8 cellular contexts compared by ENCODE assay signal in the genomic region with DNA sequence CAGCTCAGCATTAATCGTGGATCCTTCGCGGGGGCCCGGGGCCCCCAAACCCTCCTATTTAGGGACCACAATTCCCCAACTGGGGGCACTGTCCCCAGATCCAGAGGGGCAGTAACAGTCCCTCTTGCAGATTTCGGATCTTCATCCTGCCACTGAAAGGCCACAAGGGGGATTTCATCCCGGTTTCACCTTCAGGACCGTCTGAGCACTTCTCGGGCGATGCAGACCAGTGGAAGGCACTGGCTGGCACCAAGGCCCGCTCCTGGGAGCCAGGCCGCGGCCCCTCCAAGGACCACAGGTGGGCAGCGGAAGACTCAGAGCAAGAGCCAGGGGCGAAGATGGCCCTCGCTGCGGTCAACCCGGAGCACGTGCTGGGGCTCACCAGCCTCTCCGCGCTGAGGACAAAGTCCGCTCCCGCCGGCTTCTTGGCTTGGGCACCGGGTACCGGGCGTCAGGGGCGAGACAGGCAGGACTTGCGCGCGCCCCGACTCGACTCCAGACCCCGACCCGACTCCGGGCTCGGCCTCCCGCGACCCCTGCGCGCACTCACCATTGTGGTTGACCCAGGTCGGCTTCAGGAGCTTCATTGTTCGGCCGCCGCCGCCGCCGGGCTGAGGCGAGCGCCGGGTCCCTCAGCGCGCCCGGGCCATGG. TPM values are rescaled to one million over a fixed set of nuclear protein-coding genes. Genes with fewer than 3 reads are reported as not detected.
DNase-seq lines count a peak whose midpoint lies in the region; ATAC-seq and TF ChIP-seq lines count a peak whose summit lies in the region.

No MANE protein-coding gene starts in this region.

- peaks cover 32% of the 10 kb centered on the region for H4K20me1 ChIP-seq in smooth muscle cell (ENCODE audit: low read depth)

- H3K4me3 ChIP-seq in BJ (ENCODE audit: low read depth, low read length) (peak overlapping the region; percentile 86), NB4 (ENCODE audit: low read depth, low read length) (peak overlapping the region; percentile 91), ascending aorta (peak overlapping the region; percentile 66 to 99), iPS-18c (ENCODE audit: insufficient read depth, low read depth, low read length) (peak overlapping the region; percentile 91), smooth muscle cell (peak overlapping the region; percentile 84)

- peak overlapping the region; percentile 99 for H3K4me2 ChIP-seq in smooth muscle cell

- H3K79me2 ChIP-seq in smooth muscle cell (ENCODE audit: low read depth): peaks cover 65% of the 10 kb centered on the region

- H3K9me3 ChIP-seq in ascending aorta: no peaks in the 10 kb centered on the region
- peaks cover 2% of the 10 kb centered on the region for H3K9me3 ChIP-seq in iPS-18c (ENCODE audit: control insufficient read depth, insufficient read depth, low read length)
- no peaks in the 10 kb centered on the region for H3K9me3 ChIP-seq in smooth muscle cell (replicated peaks; ENCODE audit: low read depth)

- POLR2A ChIA-PET in BJ (lab: Charles Lee): interaction anchor here (0.5 kb wide), 1 partner anchor 252 kb away, joined by 3 read pairs; no protein-coding TSS in a partner anchor

- H2AFZ ChIP-seq in smooth muscle cell (ENCODE audit: low read depth): peak overlapping the region; percentile 46

- H3F3A ChIP-seq in smooth muscle cell (ENCODE audit: low read depth): peaks cover 4% of the 10 kb centered on the region

- CTCF ChIA-PET in BJ (lab: Yijun Ruan, JAX): interaction anchor here (0.6 to 1.4 kb wide), 2 partner anchors 44 to 199 kb away, joined by 3 read pairs; no protein-coding TSS in a partner anchor

- intact Hi-C loops in ascending aorta (cut with DNase I): loop anchor here (2.0 to 5.0 kb wide), 2 partner anchors 252 to 286 kb away; partner anchors contain the start of gene SLC25A1

- peak overlapping the region; percentile 88 for H3K9ac ChIP-seq in smooth muscle cell (ENCODE audit: low read depth)

- under 1% methylated on average over 49 of the region's 53 CpGs for WGBS in smooth muscle cell (ENCODE audit: low lambda C conversion rate)

- no peaks in the 10 kb centered on the region for H3K27me3 ChIP-seq in BJ (ENCODE audit: control insufficient read depth, insufficient read depth, low read length)
- H3K27me3 ChIP-seq in ascending aorta: no peaks in the 10 kb centered on the region
- no peaks in the 10 kb centered on the region for H3K27me3 ChIP-seq in smooth muscle cell (ENCODE audit: low read depth)

- TF ChIP-seq CTCF in BJ (IDR thresholded peaks at IDR 0.05; ENCODE audit: insufficient read depth, low read depth, low read length) (peak; percentile 25), NB4 (IDR thresholded peaks at IDR 0.05; ENCODE audit: low read depth, low read length) (peak; percentile 5), ascending aorta (IDR thresholded peaks at IDR 0.05) (no peak), smooth muscle cell (IDR thresholded peaks at IDR 0.05; ENCODE audit: borderline replicate concordance, insufficient read depth, poor library complexity, severe bottlenecking) (no peak)

- peaks cover 8% of the 10 kb centered on the region; the same call in 1 of the 2 replicates for H3K36me3 ChIP-seq in BJ (ENCODE audit: control insufficient read depth, insufficient read depth, low read length)
- H3K36me3 ChIP-seq in ascending aorta: peaks cover 5 to 8% of the 10 kb centered on the region in 2 donors
- no peaks in the 10 kb centered on the region for H3K36me3 ChIP-seq in smooth muscle cell (ENCODE audit: low read depth)

- ATAC-seq in GM19035 (IDR thresholded peaks at IDR 0.05; ENCODE audit: unreplicated experiment): peak; percentile 7
- no peak for ATAC-seq in HG02973 (IDR thresholded peaks at IDR 0.05; ENCODE audit: unreplicated experiment)

- DNase-seq in BJ (ENCODE audit: low read depth) (no peak), NB4 (ENCODE audit: low read depth) (peak; percentile 60), ascending aorta (ENCODE audit: low spot score in 2 of 2) (peak in 1 of 2 donors; percentile 65), smooth muscle cell (lab: John Stamatoyannopoulos, UW; ENCODE audit: unreplicated experiment) (no peak), kidney glomerular epithelial cell (lab: John Stamatoyannopoulos, UW) (no peak)

- peak overlapping the region; percentile 52 to 54 for H3K27ac ChIP-seq in ascending aorta
- peak overlapping the region; percentile 67 for H3K27ac ChIP-seq in smooth muscle cell (ENCODE audit: low read depth)

- no peak for TF ChIP-seq POLR2A in NB4 (IDR thresholded peaks at IDR 0.05; ENCODE audit: extremely low read depth, insufficient read length)

- H3K4me1 ChIP-seq in ascending aorta: peaks cover 0 to 22% of the 10 kb centered on the region in 2 donors
- H3K4me1 ChIP-seq in smooth muscle cell (ENCODE audit: low read depth): peaks cover 11% of the 10 kb centered on the region

RNA-seq across cellular contexts. Expression of gene HIRA, which starts 0.5 kb away (rescaled TPM):
- 13.6 and 17.1 TPM in 2 replicates for polyA plus RNA-seq in BJ (2011; rRNA removed)
- polyA minus RNA-seq in BJ (2011; rRNA and poly(A)+ RNA removed): 15.7 and 16.9 TPM in 2 replicates
- total RNA-seq in ascending aorta: 36.2 TPM
- 8.7 and 9.8 TPM in 2 replicates for total RNA-seq in smooth muscle cell
- polyA plus RNA-seq in smooth muscle cell: 7.3 and 9.8 TPM in 2 replicates

RNA-seq across cellular contexts. Expression of gene MRPL40, which starts 1.3 kb away (rescaled TPM):
- 35.5 and 43.5 TPM in 2 replicates for polyA plus RNA-seq in BJ (2011; rRNA removed)
- polyA minus RNA-seq in BJ (2011; rRNA and poly(A)+ RNA removed): 6.5 and 9.1 TPM in 2 replicates
- 14.7 TPM for total RNA-seq in ascending aorta
- total RNA-seq in smooth muscle cell: 18.1 and 30.4 TPM in 2 replicates
- 52.9 and 54.8 TPM in 2 replicates for polyA plus RNA-seq in smooth muscle cell

RNA-seq across cellular contexts. Expression of gene C22orf39, which starts 16.5 kb away (rescaled TPM):
- 14.9 and 16.3 TPM in 2 replicates for polyA plus RNA-seq in BJ (2011; rRNA removed)
- 10.2 and 14.1 TPM in 2 replicates for polyA minus RNA-seq in BJ (2011; rRNA and poly(A)+ RNA removed)
- total RNA-seq in ascending aorta: 58.5 TPM
- total RNA-seq in smooth muscle cell: 16.5 and 23.0 TPM in 2 replicates
- 20.8 and 29.5 TPM in 2 replicates for polyA plus RNA-seq in smooth muscle cell

RNA-seq across cellular contexts. Expression of gene UFD1, which starts 48.0 kb away (rescaled TPM):
- polyA plus RNA-seq in BJ (2011; rRNA removed): 129 and 135 TPM in 2 replicates
- 58.0 and 133 TPM in 2 replicates for polyA minus RNA-seq in BJ (2011; rRNA and poly(A)+ RNA removed)
- total RNA-seq in ascending aorta: 81.5 TPM
- 48.1 and 64.1 TPM in 2 replicates for total RNA-seq in smooth muscle cell
- polyA plus RNA-seq in smooth muscle cell: 99.5 and 111 TPM in 2 replicates

RNA-seq across cellular contexts. Expression of gene CDC45, which starts 48.7 kb away (rescaled TPM):
- polyA plus RNA-seq in BJ (2011; rRNA removed) (12.9 and 13.8 TPM in 2 replicates), smooth muscle cell (6.6 and 9.3 TPM in 2 replicates)
- polyA minus RNA-seq in BJ (2011; rRNA and poly(A)+ RNA removed): 8.1 and 12.1 TPM in 2 replicates
- total RNA-seq in ascending aorta (not detected), smooth muscle cell (9.7 and 13.7 TPM in 2 replicates)

Comparison
In these comparisons a context has a peak if more than half of its experiments do, and no peak if none do; other contexts are left out.
1. CTCF ChIP-seq: peak in BJ (single experiment) and NB4 (single experiment); none in ascending aorta (0 of 3) and smooth muscle cell (single experiment).
2. Peak in every context shown above with its lines, with median percentiles within 50 percentile points of each other: H3K4me3 ChIP-seq.